In genomic region chr6:47479874-47480273, GRCh38 we compare ENCODE assay signal across 10 cellular contexts. TPM values are rescaled to one million over a fixed set of nuclear protein-coding genes. Genes with fewer than 3 reads are reported as not detected.
DNase-seq lines count a peak whose midpoint lies in the region; ATAC-seq, FAIRE-seq and TF ChIP-seq lines count a peak whose summit lies in the region.
"Had no signal": no experiment of that assay in that cellular context is flagged by ENCODE, and none has a peak within 500 bp of the region (broad histone marks: within the 10 kb centered on the region; RNA-seq: fewer than 3 reads in every experiment).

No MANE protein-coding gene starts in this region.

- H3K4me1 Mint-ChIP-seq in stimulated activated naive CD8-positive, alpha-beta T cell treated with anti-CD3 and anti-CD28 coated beads, Interleukin-15, Interleukin-2, amounts not matched to agents 100 ng/mL and 50 ng/mL, for 24 hours (ENCODE audit: low read depth), result peaks cover 56% of the 10 kb centered on the region
- H3K4me1 Mint-ChIP-seq in activated T-helper 17 cell treated with anti-CD3 and anti-CD28 coated beads, Interleukin-2, amount 50 U/mL, for 72 hours, result peaks cover 27% of the 10 kb centered on the region

- DNase-seq in stimulated activated naive CD8-positive, alpha-beta T cell treated with anti-CD3 and anti-CD28 coated beads, Interleukin-15, Interleukin-2, amounts not matched to agents 100 U/mL and 50 U/mL, for 24 hours, result no peak
- DNase-seq in kidney, result no peak
- no peak for DNase-seq in esophagus squamous epithelium (lab: John Stamatoyannopoulos, UW)
- no peak for DNase-seq in RPMI8226
- DNase-seq in AML-193 (lab: John Stamatoyannopoulos, UW), result no peak
- DNase-seq: activated CD4-positive, CD25-positive, alpha-beta regulatory T cell treated with anti-CD3 and anti-CD28 coated beads, Interleukin-2, amount 50 U/mL, for 72 hours; NCI-H2171 had no signal

- intact Hi-C loops in kidney (cut with DNase I), result no loop called here
- intact Hi-C loops in esophagus squamous epithelium (cut with DNase I), result no loop called here

- WGBS in esophagus squamous epithelium, 2 donors, result 61 to 69% methylated on average over 3 of the region's 3 CpGs

- no peaks in the 10 kb centered on the region for H3K36me3 Mint-ChIP-seq in stimulated activated naive CD8-positive, alpha-beta T cell treated with anti-CD3 and anti-CD28 coated beads, Interleukin-15, Interleukin-2, amounts not matched to agents 100 ng/mL and 50 ng/mL, for 24 hours (ENCODE audit: low read depth)
- H3K36me3 Mint-ChIP-seq in activated T-helper 17 cell treated with anti-CD3 and anti-CD28 coated beads, Interleukin-2, amount 50 U/mL, for 72 hours (ENCODE audit: low read depth), result peaks cover 6% of the 10 kb centered on the region

- H3K9me3 Mint-ChIP-seq in stimulated activated naive CD8-positive, alpha-beta T cell treated with anti-CD3 and anti-CD28 coated beads, Interleukin-15, Interleukin-2, amounts not matched to agents 100 ng/mL and 50 ng/mL, for 24 hours, result no peaks in the 10 kb centered on the region
- no peaks in the 10 kb centered on the region for H3K9me3 Mint-ChIP-seq in activated T-helper 17 cell treated with anti-CD3 and anti-CD28 coated beads, Interleukin-2, amount 50 U/mL, for 72 hours

- H3K27ac Mint-ChIP-seq in stimulated activated naive CD8-positive, alpha-beta T cell treated with anti-CD3 and anti-CD28 coated beads, Interleukin-15, Interleukin-2, amounts not matched to agents 100 ng/mL and 50 ng/mL, for 24 hours, result no peak overlapping the region
- peak overlapping the region; percentile 99 for H3K27ac Mint-ChIP-seq in activated T-helper 17 cell treated with anti-CD3 and anti-CD28 coated beads, Interleukin-2, amount 50 U/mL, for 72 hours

- ATAC-seq in stimulated activated naive CD8-positive, alpha-beta T cell treated with anti-CD3 and anti-CD28 coated beads, Interleukin-15, Interleukin-2, amounts not matched to agents 100 U/mL and 50 U/mL, for 24 hours, result no peak
- ATAC-seq in activated T-helper 17 cell treated with anti-CD3 and anti-CD28 coated beads, Interleukin-2, amount 50 U/mL, for 72 hours (replicated peaks), result no peak
- ATAC-seq in GM19397 (IDR thresholded peaks at IDR 0.05; ENCODE audit: unreplicated experiment), result no peak

- TF ChIP-seq CTCF in kidney (IDR thresholded peaks at IDR 0.05; ENCODE audit: borderline replicate concordance, extremely low read depth, insufficient read depth) (no peak), esophagus squamous epithelium (IDR thresholded peaks at IDR 0.05) (no peak)

- H3K36me3 ChIP-seq in kidney (ENCODE audit: control insufficient read depth in 1 of 2, insufficient read depth in 2 of 2, low read length in 2 of 2), result no peaks in the 10 kb centered on the region
- H3K36me3 ChIP-seq in esophagus squamous epithelium, result no peaks in the 10 kb centered on the region

- TF ChIP-seq POLR2A in esophagus squamous epithelium (IDR thresholded peaks at IDR 0.05), result no peak

- no peak for FAIRE-seq in kidney (lab: Jason Lieb, UNC)

- H3K4me3 ChIP-seq in kidney (ENCODE audit: low read length in 2 of 2) (peak overlapping the region; percentile 88 to 93), esophagus squamous epithelium (peak overlapping the region in 2 of 4 donors; percentile 97 to 98)

- no peak overlapping the region for H3K27ac ChIP-seq in kidney (ENCODE audit: low read depth in 2 of 2, low read length in 2 of 2)
- no peak overlapping the region for H3K27ac ChIP-seq in esophagus squamous epithelium

- no peaks in the 10 kb centered on the region for H3K9me3 ChIP-seq in kidney (ENCODE audit: control insufficient read depth in 1 of 2, low read length in 2 of 2)
- H3K9me3 ChIP-seq in esophagus squamous epithelium, result no peaks in the 10 kb centered on the region

- H3K4me1 ChIP-seq in kidney (ENCODE audit: control insufficient read depth in 1 of 2, insufficient read depth in 1 of 2, low read depth in 1 of 2, low read length in 2 of 2) (peaks cover 11 to 22% of the 10 kb centered on the region in 2 donors), esophagus squamous epithelium (peaks cover 12 to 72% (median 40%) of the 10 kb centered on the region in 3 donors)

- no peaks in the 10 kb centered on the region for H3K27me3 ChIP-seq in esophagus squamous epithelium

- H3K9ac ChIP-seq in kidney (ENCODE audit: low read length in 2 of 2), result peak overlapping the region in 1 of 2 donors; percentile 48

- H3K27me3 Mint-ChIP-seq in stimulated activated naive CD8-positive, alpha-beta T cell treated with anti-CD3 and anti-CD28 coated beads, Interleukin-15, Interleukin-2, amounts not matched to agents 100 ng/mL and 50 ng/mL, for 24 hours, result no peaks in the 10 kb centered on the region
- H3K27me3 Mint-ChIP-seq in activated T-helper 17 cell treated with anti-CD3 and anti-CD28 coated beads, Interleukin-2, amount 50 U/mL, for 72 hours, result no peaks in the 10 kb centered on the region

- peak overlapping the region; percentile 99 for H3K4me3 Mint-ChIP-seq in stimulated activated naive CD8-positive, alpha-beta T cell treated with anti-CD3 and anti-CD28 coated beads, Interleukin-15, Interleukin-2, amounts not matched to agents 100 ng/mL and 50 ng/mL, for 24 hours
- H3K4me3 Mint-ChIP-seq in activated T-helper 17 cell treated with anti-CD3 and anti-CD28 coated beads, Interleukin-2, amount 50 U/mL, for 72 hours, result peak overlapping the region; percentile 100

RNA-seq across cellular contexts. Expression of gene CD2AP, which starts 2.3 kb away (rescaled TPM):
- 10 to 100 TPM; 23.2 to 28.8 TPM for total RNA-seq in activated T-helper 17 cell treated with anti-CD3 and anti-CD28 coated beads, Interleukin-2, amount 50 U/mL, for 72 hours
- total RNA-seq in kidney (87.6 TPM), esophagus squamous epithelium (10 to 100 TPM; 23.4 to 33.9 (median 30.4) TPM)
- polyA plus RNA-seq in kidney (ENCODE audit: insufficient read depth, low read depth, low replicate concordance), result 19.5 TPM
